In genomic region chr2:202036601-202037037, GRCh38 we compare ENCODE assay signal across 12 cellular contexts. TPM values are rescaled to one million over a fixed set of nuclear protein-coding genes. Genes with fewer than 3 reads are reported as not detected.
DNase-seq lines count a peak whose midpoint lies in the region; ATAC-seq lines count a peak whose summit lies in the region.
"Had no signal": no experiment of that assay in that cellular context is flagged by ENCODE, and none has a peak within 500 bp of the region (broad histone marks: within the 10 kb centered on the region; RNA-seq: fewer than 3 reads in every experiment).

No MANE protein-coding gene starts in this region.

- H3K27me3 ChIP-seq in H7 (ENCODE audit: control insufficient read depth, insufficient read depth, low read length) (peaks cover 11% of the 10 kb centered on the region; the same call in 1 of the 2 replicates), iPS-15b (ENCODE audit: control insufficient read depth, insufficient read depth, low read length) (no peaks in the 10 kb centered on the region), skeletal muscle satellite cell (ENCODE audit: control insufficient read depth, insufficient read depth, low read length) (no peaks in the 10 kb centered on the region)

- H3K9ac ChIP-seq in iPS-15b (ENCODE audit: low read depth, low read length) = peak overlapping the region; percentile 94
- H3K9ac ChIP-seq in skeletal muscle satellite cell (ENCODE audit: low read depth, low read length) = no peak overlapping the region

- peak overlapping the region; percentile 71 for H3K4me2 ChIP-seq in skeletal muscle satellite cell (ENCODE audit: low read length)

- H3K36me3 ChIP-seq in H7 (replicated peaks; ENCODE audit: control insufficient read depth, insufficient read depth, low read length) = peaks cover 6% of the 10 kb centered on the region
- H3K36me3 ChIP-seq in iPS-15b (ENCODE audit: control insufficient read depth, insufficient read depth, low read length) = peaks cover 35% of the 10 kb centered on the region
- H3K36me3 ChIP-seq in skeletal muscle satellite cell (ENCODE audit: insufficient read depth, low read length) = peaks cover 5% of the 10 kb centered on the region

- DNase-seq in H7 (peak; percentile 56), astrocyte of the hippocampus (ENCODE audit: low read depth, low spot score) (peak; percentile 82)
- DNase-seq: activated CD8-positive, alpha-beta T cell treated with anti-CD3 and anti-CD28 coated beads for 36 hours; NCI-H1417; stimulated activated CD4-positive, alpha-beta T cell treated with anti-CD3 and anti-CD28 coated beads, Interleukin-1b, Interleukin-23, amount 100 ng/mL, for 48 hours had no signal

- peaks cover 7% of the 10 kb centered on the region for H3K4me1 ChIP-seq in iPS-15b (ENCODE audit: control insufficient read depth, insufficient read depth, low read length)
- peaks cover 36% of the 10 kb centered on the region for H3K4me1 ChIP-seq in skeletal muscle satellite cell (ENCODE audit: control insufficient read depth, insufficient read depth, low read length)

- ATAC-seq in GM21723 (IDR thresholded peaks at IDR 0.05; ENCODE audit: unreplicated experiment) = no peak
- ATAC-seq in HG03342 (IDR thresholded peaks at IDR 0.05; ENCODE audit: unreplicated experiment) = no peak
- no peak for ATAC-seq in HG03045 (IDR thresholded peaks at IDR 0.05; ENCODE audit: unreplicated experiment)
- ATAC-seq in HG02938 (IDR thresholded peaks at IDR 0.05; ENCODE audit: unreplicated experiment) = no peak
- ATAC-seq: activated CD8-positive, alpha-beta T cell treated with anti-CD3 and anti-CD28 coated beads for 36 hours had no signal

- H3K9me3 ChIP-seq in iPS-15b (ENCODE audit: control insufficient read depth, insufficient read depth, low read length) = no peaks in the 10 kb centered on the region
- no peaks in the 10 kb centered on the region for H3K9me3 ChIP-seq in skeletal muscle satellite cell (replicated peaks; ENCODE audit: low read length)

- peak overlapping the region; percentile 84 for H3K4me3 ChIP-seq in H7 (ENCODE audit: insufficient read depth, low read depth, low read length)
- H3K4me3 ChIP-seq in iPS-15b (ENCODE audit: low read depth, low read length) = peak overlapping the region; percentile 94
- H3K4me3 ChIP-seq in skeletal muscle satellite cell (ENCODE audit: low read length) = peak overlapping the region; percentile 39

RNA-seq across cellular contexts. Expression of gene FZD7, which starts 3.0 kb away (rescaled TPM):
- 103 and 114 TPM in 2 replicates for total RNA-seq in H7 (2014; rRNA removed; shearing (Covaris generic))
- total RNA-seq in skeletal muscle satellite cell (2012; rRNA removed) = 4.1 and 5.0 TPM in 2 replicates

RNA-seq across cellular contexts. Expression of gene KIAA2012, which starts 36.4 kb away (rescaled TPM):
- not detected in 2 replicates for total RNA-seq in H7 (2014; rRNA removed; shearing (Covaris generic))
- not detected in 2 replicates for total RNA-seq in skeletal muscle satellite cell (2012; rRNA removed)
- total RNA-seq: activated CD8-positive, alpha-beta T cell treated with anti-CD3 and anti-CD28 coated beads for 36 hours; Daoy had no signal

Comparison
In these comparisons a context has a peak if more than half of its experiments do, and no peak if none do; other contexts are left out.
1. H3K4me3 ChIP-seq: peak in every context shown above with its lines; median percentile 94 in iPS-15b; 84 in H7; 39 in skeletal muscle satellite cell.